In genomic region chr3:171561601-171562323, GRCh38 we compare ENCODE assay signal across 18 cellular contexts.
A peak's percentile ranks its signal among the peaks of the same experiment; 100 is the strongest.
DNase-seq lines count a peak whose midpoint lies in the region; ATAC-seq, FAIRE-seq and TF ChIP-seq lines count a peak whose summit lies in the region.
"Had no signal": no experiment of that assay in that cellular context is flagged by ENCODE, and none has a peak within 500 bp of the region (broad histone marks: within the 10 kb centered on the region; RNA-seq: fewer than 3 reads in every experiment).

No MANE protein-coding gene starts in this region.

- intact Hi-C loops in OCI-LY7 (cut with micrococcal nuclease; ENCODE audit: unreplicated experiment), result no loop called here

- H3K36me3 ChIP-seq in OCI-LY3 (replicated peaks; ENCODE audit: low read depth, low read length) (no peaks in the 10 kb centered on the region), OCI-LY7 (ENCODE audit: insufficient read depth, low read length) (no peaks in the 10 kb centered on the region)
- H3K36me3 ChIP-seq: BLaER1 treated with 17β-estradiol and CSF1 and Interleukin-3, amounts not matched to agents 10 nM and 100 nM; breast epithelium; WERI-Rb-1 had no signal

- H3K4me1 ChIP-seq in OCI-LY3 (ENCODE audit: low read length), result peaks cover 36% of the 10 kb centered on the region
- H3K4me1 ChIP-seq in OCI-LY7 (ENCODE audit: insufficient read depth, low read length, poor library complexity, severe bottlenecking), result no peaks in the 10 kb centered on the region
- H3K4me1 ChIP-seq: breast epithelium had no signal

- BruUV-seq in OCI-LY7 (replicated peaks; lab: Mats Ljungman, UMichigan), result no TSS peak

- H3K9me2 ChIP-seq in OCI-LY7 (ENCODE audit: insufficient read depth, low read length), result no peaks in the 10 kb centered on the region
- H3K9me2 ChIP-seq: SK-N-SH had no signal

- DNase-seq in GM12864 (ENCODE audit: low read depth) (peak; percentile 16), GM19239 (ENCODE audit: insufficient read length, low spot score) (no peak), fibroblast of pulmonary artery (ENCODE audit: low read depth) (peak; percentile 38), NCI-H1436 treated with DMSO at 0.1 percent for 48 hours (lab: John Stamatoyannopoulos, UW) (no peak), OCI-LY7 (ENCODE audit: low spot score) (no peak)
- DNase-seq: effector memory CD8-positive, alpha-beta T cell; foreskin fibroblast; IMR-90; mesenchymal stem cell; NCI-H1048; NCI-H2227 treated with DMSO at 0.1 percent for 48 hours; SK-N-SH; stimulated activated naive CD4-positive, alpha-beta T cell treated with Interleukin-2 at 50 U/mL for 16 hours; WERI-Rb-1 had no signal

- H3K27me3 ChIP-seq in OCI-LY3 (ENCODE audit: low read depth, low read length), result no peaks in the 10 kb centered on the region
- H3K27me3 ChIP-seq: BLaER1 treated with 17β-estradiol and CSF1 and Interleukin-3, amounts not matched to agents 10 nM and 100 nM; breast epithelium had no signal

- no peak overlapping the region for H3K4me3 ChIP-seq in GM12864 (ENCODE audit: low read depth, low read length)
- peak overlapping the region; percentile 9; the same call in 1 of the 2 replicates for H3K4me3 ChIP-seq in OCI-LY3 (ENCODE audit: low read length)
- no peak overlapping the region for H3K4me3 ChIP-seq in fibroblast of pulmonary artery (replicated peaks; ENCODE audit: low read depth, low read length)
- no peak overlapping the region for H3K4me3 ChIP-seq in OCI-LY7 (ENCODE audit: low read depth, low read length, poor library complexity, severe bottlenecking)
- H3K4me3 ChIP-seq: BLaER1 treated with 17β-estradiol and CSF1 and Interleukin-3, amounts not matched to agents 10 nM and 100 nM; breast epithelium had no signal

- H3K4me2 ChIP-seq in OCI-LY3 (ENCODE audit: low read length) (peak overlapping the region; percentile 43), OCI-LY7 (ENCODE audit: low read length) (no peak overlapping the region)
- H3K4me2 ChIP-seq: BLaER1 treated with 17β-estradiol and CSF1 and Interleukin-3, amounts not matched to agents 10 nM and 100 nM; SK-N-SH had no signal

- ATAC-seq in GM21423 (IDR thresholded peaks at IDR 0.05; ENCODE audit: unreplicated experiment), result no peak
- ATAC-seq: effector memory CD8-positive, alpha-beta T cell had no signal

- no peaks in the 10 kb centered on the region for H3K9me3 ChIP-seq in OCI-LY3 (ENCODE audit: insufficient read depth, low read length)
- no peaks in the 10 kb centered on the region for H3K9me3 ChIP-seq in OCI-LY7 (ENCODE audit: low read length)
- H3K9me3 ChIP-seq: BLaER1 treated with 17β-estradiol and CSF1 and Interleukin-3, amounts not matched to agents 10 nM and 100 nM; breast epithelium; SK-N-SH had no signal

- no peaks in the 10 kb centered on the region for H3K79me2 ChIP-seq in OCI-LY3 (ENCODE audit: low read length)
- no peaks in the 10 kb centered on the region for H3K79me2 ChIP-seq in OCI-LY7 (ENCODE audit: insufficient read depth, low read depth, low read length)

- CTCF ChIA-PET in OCI-LY7 (lab: Charles Lee; ENCODE audit: unreplicated experiment), result no interaction called here

- POLR2A ChIA-PET in OCI-LY7 (lab: Charles Lee), result no interaction called here

- TF ChIP-seq CTCF in GM12864 (IDR thresholded peaks at IDR 0.05; ENCODE audit: low read depth, low read length, missing control alignments), result no peak
- TF ChIP-seq CTCF in OCI-LY3 (IDR thresholded peaks at IDR 0.05; ENCODE audit: low read depth, low read length), result no peak
- no peak for TF ChIP-seq CTCF in fibroblast of pulmonary artery (IDR thresholded peaks at IDR 0.05; ENCODE audit: low read length, missing control alignments)
- TF ChIP-seq CTCF in OCI-LY7 (conservative IDR thresholded peaks at IDR 0.05; ENCODE audit: low read length), result no peak

- peak overlapping the region; percentile 55 for H2AFZ ChIP-seq in OCI-LY3 (ENCODE audit: low read depth, low read length)
- no peak overlapping the region for H2AFZ ChIP-seq in OCI-LY7 (ENCODE audit: low read length)

- no peaks in the 10 kb centered on the region for H4K20me1 ChIP-seq in OCI-LY3 (ENCODE audit: insufficient read depth, low read length)
- H4K20me1 ChIP-seq in OCI-LY7 (ENCODE audit: insufficient read depth, low read length), result no peaks in the 10 kb centered on the region
- H4K20me1 ChIP-seq: BLaER1 treated with 17β-estradiol and CSF1 and Interleukin-3, amounts not matched to agents 10 nM and 100 nM had no signal

- peak; percentile 4 for FAIRE-seq in GM19239 (lab: Jason Lieb, UNC)

- H3K9ac ChIP-seq in OCI-LY3 (ENCODE audit: low read length), result peak overlapping the region; percentile 1; the same call in 1 of the 2 replicates
- H3K9ac ChIP-seq: BLaER1 treated with 17β-estradiol and CSF1 and Interleukin-3, amounts not matched to agents 10 nM and 100 nM; SK-N-SH had no signal

- peak overlapping the region; percentile 25 for H3K27ac ChIP-seq in OCI-LY3 (ENCODE audit: low read length)
- H3K27ac ChIP-seq in OCI-LY7 (ENCODE audit: low read depth, low read length, poor library complexity, severe bottlenecking), result no peak overlapping the region
- H3K27ac ChIP-seq: BLaER1 treated with 17β-estradiol and CSF1 and Interleukin-3, amounts not matched to agents 10 nM and 100 nM; breast epithelium; WERI-Rb-1 had no signal

Comparison
In these comparisons a context has a peak if more than half of its experiments do, and no peak if none do; other contexts are left out.
1. DNase-seq: peak in GM12864 (single experiment) and fibroblast of pulmonary artery (single experiment); none in GM19239 (single experiment), NCI-H1436 treated with DMSO at 0.1 percent for 48 hours (single experiment) and OCI-LY7 (single experiment).